ENCODE assay signal across 8 cellular contexts in the genomic region with DNA sequence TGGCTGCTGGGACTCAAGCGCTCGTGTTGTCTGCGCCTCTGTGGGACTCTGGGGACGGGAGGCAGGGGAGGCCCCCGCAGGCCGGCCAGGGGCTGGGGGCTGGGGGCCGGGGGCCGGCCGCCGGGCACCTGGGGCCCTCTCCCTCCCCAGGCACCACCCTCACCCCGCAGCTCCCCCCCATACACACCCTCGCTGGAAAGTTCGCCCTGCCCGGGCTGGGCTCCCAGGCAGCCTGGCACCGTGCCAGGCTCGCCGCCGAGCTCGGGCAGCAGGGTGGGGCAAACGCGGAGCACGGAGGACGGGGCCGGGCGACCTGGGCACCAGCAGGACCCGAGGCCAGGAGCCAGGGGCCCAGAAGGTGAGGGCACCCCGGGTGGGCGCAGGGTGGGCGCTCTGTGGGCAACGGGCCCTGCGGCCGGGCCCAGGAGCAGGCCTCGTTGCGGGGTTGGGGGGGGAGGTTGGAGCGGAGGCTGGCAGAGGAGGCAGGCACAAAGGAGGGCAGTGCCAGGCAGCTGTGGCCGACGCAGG.
DNase-seq lines count a peak whose midpoint lies in the region; ATAC-seq and TF ChIP-seq lines count a peak whose summit lies in the region.

No MANE protein-coding gene starts in this region.

- H3K36me3 Mint-ChIP-seq in CD14-positive monocyte: peaks cover 8 to 36% of the 10 kb centered on the region in 2 donors

- ATAC-seq in activated CD4-positive, CD25-positive, alpha-beta regulatory T cell treated with anti-CD3 and anti-CD28 coated beads, Interleukin-2, amount 50 U/mL, for 24 hours: peak; percentile 56 to 60
- ATAC-seq in stimulated activated naive CD8-positive, alpha-beta T cell treated with anti-CD3 and anti-CD28 coated beads, Interleukin-15, amount 100 ng/mL, for 72 hours: peak; percentile 76
- ATAC-seq in HG02885 (IDR thresholded peaks at IDR 0.05; ENCODE audit: poor library complexity, unreplicated experiment): no peak

- intact Hi-C loops in CD14-positive monocyte (cut with micrococcal nuclease): loop anchor here in 1 of 2 donors (2.0 to 5.0 kb wide), 2 partner anchors 15 to 56 kb away; no protein-coding TSS in a partner anchor
- intact Hi-C loops in lower leg skin (cut with DNase I; ENCODE audit: low total_unique reads): loop anchor here (2.0 kb wide), 1 partner anchor 27 kb away; no protein-coding TSS in a partner anchor

- DNase-seq in CD14-positive monocyte (ENCODE audit: low spot score) (no peak), HuH-7.5 (ENCODE audit: low spot score) (peak; percentile 73), choroid plexus epithelial cell (ENCODE audit: low read depth) (peak; percentile 57), lower leg skin (ENCODE audit: low spot score in 2 of 2) (peak; percentile 60 to 95), NCI-H82 (lab: John Stamatoyannopoulos, UW) (no peak)
- peak; percentile 64 to 67 for DNase-seq in stimulated activated naive CD8-positive, alpha-beta T cell treated with anti-CD3 and anti-CD28 coated beads, Interleukin-15, amount 100 ng/mL, for 72 hours

- H3K27me3 Mint-ChIP-seq in CD14-positive monocyte (ENCODE audit: low read depth in 3 of 3): no peaks in the 10 kb centered on the region
- H3K27me3 Mint-ChIP-seq in stimulated activated naive CD8-positive, alpha-beta T cell treated with anti-CD3 and anti-CD28 coated beads, Interleukin-15, amount 100 ng/mL, for 72 hours: no peaks in the 10 kb centered on the region

- H3K4me1 Mint-ChIP-seq in CD14-positive monocyte: peaks cover 82% of the 10 kb centered on the region
- H3K4me1 Mint-ChIP-seq in stimulated activated naive CD8-positive, alpha-beta T cell treated with anti-CD3 and anti-CD28 coated beads, Interleukin-15, amount 100 ng/mL, for 72 hours: peaks cover 59% of the 10 kb centered on the region

- H3K4me3 Mint-ChIP-seq in CD14-positive monocyte: peak overlapping the region; percentile 89 to 96
- peak overlapping the region; percentile 88 to 97 for H3K4me3 Mint-ChIP-seq in stimulated activated naive CD8-positive, alpha-beta T cell treated with anti-CD3 and anti-CD28 coated beads, Interleukin-15, amount 100 ng/mL, for 72 hours

- peak overlapping the region; percentile 69 for H3K4me3 ChIP-seq in choroid plexus epithelial cell (ENCODE audit: low read depth, low read length)
- H3K4me3 ChIP-seq in lower leg skin (ENCODE audit: low read depth, poor library complexity, severe bottlenecking): peak overlapping the region; percentile 61

- no peaks in the 10 kb centered on the region for H3K9me3 Mint-ChIP-seq in CD14-positive monocyte
- H3K9me3 Mint-ChIP-seq in stimulated activated naive CD8-positive, alpha-beta T cell treated with anti-CD3 and anti-CD28 coated beads, Interleukin-15, amount 100 ng/mL, for 72 hours: no peaks in the 10 kb centered on the region

- no peak for TF ChIP-seq POLR2A in lower leg skin (IDR thresholded peaks at IDR 0.05)

- TF ChIP-seq CTCF in CD14-positive monocyte (IDR thresholded peaks at IDR 0.05) (no peak), choroid plexus epithelial cell (conservative IDR thresholded peaks at IDR 0.05; ENCODE audit: low read depth, low read length) (no peak), lower leg skin (IDR thresholded peaks at IDR 0.05) (no peak)

- 0 to 2% methylated on average over 8 to 21 of the region's 37 CpGs for WGBS in lower leg skin, 2 donors

- H3K27ac Mint-ChIP-seq in CD14-positive monocyte: peak overlapping the region; percentile 90 to 96 (median 95)
- peak overlapping the region; percentile 98 to 99 for H3K27ac Mint-ChIP-seq in stimulated activated naive CD8-positive, alpha-beta T cell treated with anti-CD3 and anti-CD28 coated beads, Interleukin-15, amount 100 ng/mL, for 72 hours

Comparison
In these comparisons a context has a peak if more than half of its experiments do, and no peak if none do; other contexts are left out.
1. DNase-seq: peak in HuH-7.5 (single experiment), choroid plexus epithelial cell (single experiment), lower leg skin (2 of 2) and stimulated activated naive CD8-positive, alpha-beta T cell treated with anti-CD3 and anti-CD28 coated beads, Interleukin-15, amount 100 ng/mL, for 72 hours (2 of 2); none in CD14-positive monocyte (single experiment) and NCI-H82 (single experiment).